Comparison of ENCODE assay signal across 16 cellular contexts in the genomic region with DNA sequence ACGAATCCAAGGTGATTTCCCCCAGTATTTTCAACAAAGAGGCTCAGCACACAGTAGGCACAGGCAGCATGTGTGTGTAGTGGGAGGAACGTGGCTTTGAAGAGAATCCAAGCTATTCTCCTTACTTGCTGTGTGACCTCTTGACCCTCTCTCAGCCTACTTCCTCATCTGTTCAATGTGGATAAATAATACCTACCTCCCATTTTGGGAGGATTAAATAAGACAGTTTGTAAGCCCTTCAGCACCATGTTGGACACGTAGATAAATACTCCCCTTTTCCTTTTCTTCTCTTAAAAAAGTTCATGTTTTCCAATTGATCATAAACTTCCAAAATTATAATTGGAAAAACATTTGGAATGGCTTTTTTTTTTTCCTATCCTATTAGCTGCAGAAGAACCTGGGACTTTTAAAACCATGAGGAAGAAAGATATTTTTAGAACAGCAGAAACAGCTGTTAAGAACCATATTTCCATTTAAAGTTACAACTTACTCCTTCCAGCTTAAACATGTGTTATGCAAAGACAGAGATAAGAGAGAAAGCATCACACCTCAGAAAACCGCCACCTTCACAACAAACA. TPM values are rescaled to one million over a fixed set of nuclear protein-coding genes. Genes with fewer than 3 reads are reported as not detected.
DNase-seq lines count a peak whose midpoint lies in the region; TF ChIP-seq lines count a peak whose summit lies in the region.
"Had no signal": no experiment of that assay in that cellular context is flagged by ENCODE, and none has a peak within 500 bp of the region (broad histone marks: within the 10 kb centered on the region; RNA-seq: fewer than 3 reads in every experiment).

No MANE protein-coding gene starts in this region.

- H2AFZ ChIP-seq in GM23248 = peak overlapping the region; percentile 45
- H2AFZ ChIP-seq in osteoblast (ENCODE audit: low read length) = peak overlapping the region; percentile 13
- H2AFZ ChIP-seq: hepatocyte had no signal

- peak overlapping the region; percentile 36 for H3K9ac ChIP-seq in GM23248

- no peaks in the 10 kb centered on the region for H3F3A ChIP-seq in GM23248 (ENCODE audit: insufficient read depth)

- H3K9me3 ChIP-seq in GM23248 (ENCODE audit: low read depth) (no peaks in the 10 kb centered on the region), osteoblast (ENCODE audit: low read depth, low read length) (no peaks in the 10 kb centered on the region)
- H3K9me3 ChIP-seq: neutrophil, spleen had no signal

- H3K36me3 ChIP-seq in GM23248 (ENCODE audit: low read depth) (no peaks in the 10 kb centered on the region), osteoblast (ENCODE audit: insufficient read depth, low read length) (no peaks in the 10 kb centered on the region)
- H3K36me3 ChIP-seq: neutrophil, spleen had no signal

- H3K9me2 ChIP-seq in GM23248 (ENCODE audit: insufficient read depth) = no peaks in the 10 kb centered on the region

- 29 to 33% methylated on average over 4 of the region's 4 CpGs for WGBS in GM23248 (ENCODE audit: low coverage in 1 of 2, low lambda C conversion rate in 2 of 2, missing lambda C conversion rate in 2 of 2), 2 experiments

- H3K27me3 ChIP-seq in GM23248 (replicated peaks; ENCODE audit: insufficient read depth) (no peaks in the 10 kb centered on the region), osteoblast (ENCODE audit: insufficient read depth, low read length) (no peaks in the 10 kb centered on the region)
- H3K27me3 ChIP-seq: hepatocyte, neutrophil, spleen had no signal

- H3K79me2 ChIP-seq in GM23248 (ENCODE audit: insufficient read depth) (no peaks in the 10 kb centered on the region), osteoblast (ENCODE audit: insufficient read depth, low read length) (no peaks in the 10 kb centered on the region)
- H3K79me2 ChIP-seq: hepatocyte had no signal

- peaks cover 17% of the 10 kb centered on the region for H3K4me1 ChIP-seq in GM23248 (ENCODE audit: insufficient read depth)
- peaks cover 11% of the 10 kb centered on the region for H3K4me1 ChIP-seq in osteoblast (ENCODE audit: insufficient read depth, low read length)
- H3K4me1 ChIP-seq: spleen had no signal

- in situ Hi-C loops in GM23248 (cut with MboI) = no loop called here

- H4K20me1 ChIP-seq in GM23248 (ENCODE audit: insufficient read depth) (no peaks in the 10 kb centered on the region), osteoblast (ENCODE audit: insufficient read depth, low read length) (no peaks in the 10 kb centered on the region)

- no peak for DNase-seq in GM23248
- peak; percentile 79 for DNase-seq in OCI-M1 (lab: John Stamatoyannopoulos, UW)
- peak; percentile 23 for DNase-seq in choroid plexus epithelial cell (ENCODE audit: low read depth)
- DNase-seq in osteoblast (ENCODE audit: insufficient read length, low spot score, missing footprints) = no peak
- DNase-seq in HPDE6-E6E7 (ENCODE audit: extremely low spot score) = no peak
- DNase-seq in cortex of kidney (lab: John Stamatoyannopoulos, UW) = no peak
- no peak for DNase-seq in stimulated activated naive CD4-positive, alpha-beta T cell treated with Interleukin-2 at 50 U/mL for 16 hours (lab: John Stamatoyannopoulos, UW)
- no peak for DNase-seq in DMS79 treated with DMSO at 0.1 percent for 48 hours (lab: John Stamatoyannopoulos, UW)
- DNase-seq: activated CD8-positive, alpha-beta T cell treated with anti-CD3 and anti-CD28 coated beads, Interleukin-2, amount 10 ng/mL, durations not matched to agents 7 days and 5 days; activated effector memory CD4-positive, alpha-beta T cell treated with anti-CD3 and anti-CD28 coated beads, Interleukin-2, amount 50 U/mL, for 16 hours; caudate nucleus; COR-L47; NCI-H1092; spleen had no signal

- H3K4me3 ChIP-seq in GM23248 (no peak overlapping the region), choroid plexus epithelial cell (ENCODE audit: low read depth, low read length) (no peak overlapping the region), osteoblast (ENCODE audit: insufficient read depth, low read length) (no peak overlapping the region)
- H3K4me3 ChIP-seq: hepatocyte, spleen had no signal

- no peak overlapping the region for H3K4me2 ChIP-seq in GM23248 (ENCODE audit: unreplicated experiment)
- no peak overlapping the region for H3K4me2 ChIP-seq in osteoblast (ENCODE audit: insufficient read depth, low read length)
- H3K4me2 ChIP-seq: hepatocyte had no signal

- TF ChIP-seq CTCF in choroid plexus epithelial cell (conservative IDR thresholded peaks at IDR 0.05; ENCODE audit: low read depth, low read length) (no peak), osteoblast (IDR thresholded peaks at IDR 0.05; ENCODE audit: extremely low read depth, low read depth, low read length) (no peak)

- peak overlapping the region; percentile 57 for H3K27ac ChIP-seq in GM23248
- H3K27ac ChIP-seq in osteoblast (ENCODE audit: low read depth, low read length) = peak overlapping the region; percentile 33
- H3K27ac ChIP-seq: hepatocyte, neutrophil, spleen had no signal

RNA-seq across cellular contexts. Expression of gene TMEM131L, which starts 56.1 kb away (rescaled TPM):
- 5.7 and 11.1 TPM in 2 replicates for total RNA-seq in GM23248 (2014; rRNA removed; shearing (Covaris generic))
- 8.7 and 10.2 TPM in 2 replicates for polyA plus RNA-seq in GM23248 (2016; fragmentation: Nextera tagmentation; extraction: Ambion mirVana)
- total RNA-seq in osteoblast = 8.3 and 9.0 TPM in 2 replicates

Comparison
In these comparisons a context has a peak if more than half of its experiments do, and no peak if none do; other contexts are left out.
1. DNase-seq: peak in OCI-M1 (single experiment) and choroid plexus epithelial cell (single experiment); none in GM23248 (single experiment), osteoblast (single experiment), HPDE6-E6E7 (single experiment), cortex of kidney (single experiment), stimulated activated naive CD4-positive, alpha-beta T cell treated with Interleukin-2 at 50 U/mL for 16 hours (single experiment) and DMS79 treated with DMSO at 0.1 percent for 48 hours (single experiment).